In genomic region chr2:207801259-207801658, GRCh38 we compare ENCODE assay signal across 22 cellular contexts. TPM values are rescaled to one million over a fixed set of nuclear protein-coding genes. Genes with fewer than 3 reads are reported as not detected.
DNase-seq lines count a peak whose midpoint lies in the region; ATAC-seq and TF ChIP-seq lines count a peak whose summit lies in the region.
"Had no signal": no experiment of that assay in that cellular context is flagged by ENCODE, and none has a peak within 500 bp of the region (broad histone marks: within the 10 kb centered on the region; RNA-seq: fewer than 3 reads in every experiment).

No MANE protein-coding gene starts in this region.

- no peak overlapping the region for H3K27ac ChIP-seq in MM.1S (ENCODE audit: low read length)
- H3K27ac ChIP-seq: body of pancreas, esophagus squamous epithelium, SJCRH30 had no signal

- no peak overlapping the region for H3K4me3 ChIP-seq in MM.1S (ENCODE audit: low read length)
- H3K4me3 ChIP-seq: body of pancreas, esophagus squamous epithelium, mucosa of descending colon, SJCRH30 had no signal

- no peaks in the 10 kb centered on the region for H3K9me3 Mint-ChIP-seq in nephron progenitor cell
- H3K9me3 Mint-ChIP-seq: activated naive CD4-positive, alpha-beta T cell treated with anti-CD3 and anti-CD28 coated beads, Interleukin-2, amount 50 U/mL, for 72 hours; CD4-positive, alpha-beta T cell; type B pancreatic cell had no signal

- H2AFZ ChIP-seq in MM.1S (ENCODE audit: low read length): no peak overlapping the region

- H4K20me1 ChIP-seq in MM.1S (ENCODE audit: insufficient read depth, low read length): no peaks in the 10 kb centered on the region

- no peaks in the 10 kb centered on the region for H3K9me3 ChIP-seq in MM.1S (replicated peaks; ENCODE audit: insufficient read depth, low read length)
- H3K9me3 ChIP-seq: body of pancreas, esophagus squamous epithelium, mucosa of descending colon, SJCRH30 had no signal

- H3K4me2 ChIP-seq in MM.1S (ENCODE audit: low read depth, low read length): no peak overlapping the region

- no peaks in the 10 kb centered on the region for H3K4me1 ChIP-seq in MM.1S (ENCODE audit: low read length)

- DNase-seq in SKM-1 treated with dmso at 0.1 percent for 144 hours (lab: John Stamatoyannopoulos, UW; ENCODE audit: unreplicated experiment) (peak; percentile 10), SKM-1 (lab: John Stamatoyannopoulos, UW; ENCODE audit: unreplicated experiment) (no peak), NCI-H345 treated with DMSO at 0.1 percent for 48 hours (lab: John Stamatoyannopoulos, UW; ENCODE audit: unreplicated experiment) (peak; percentile 31), nephron progenitor cell (no peak), MM.1S (no peak)
- no peak for DNase-seq in effector CD4-positive, alpha-beta T cell
- DNase-seq: activated CD4-positive, alpha-beta T cell treated with anti-CD3 and anti-CD28 coated beads for 4 hours; body of pancreas; CD4-positive, alpha-beta T cell; esophagus squamous epithelium; mucosa of descending colon; NCI-H187 treated with DMSO at 0.1 percent for 48 hours; occipital lobe; SJCRH30; stimulated activated CD4-positive, alpha-beta T cell treated with anti-CD3 and anti-CD28 coated beads, Interleukin-4, amount 100 ng/mL, for 4 hours; T1000 had no signal

- no peaks in the 10 kb centered on the region for H3K79me2 ChIP-seq in MM.1S (ENCODE audit: low read length)

- peaks cover 25% of the 10 kb centered on the region for H3K27me3 Mint-ChIP-seq in nephron progenitor cell (ENCODE audit: low read depth, poor library complexity)
- H3K27me3 Mint-ChIP-seq: CD4-positive, alpha-beta T cell; type B pancreatic cell had no signal

- no peak for TF ChIP-seq CTCF in nephron progenitor cell (IDR thresholded peaks at IDR 0.05)
- no peak for TF ChIP-seq CTCF in MM.1S (IDR thresholded peaks at IDR 0.05; ENCODE audit: low read length)

- no peak overlapping the region for H3K9ac ChIP-seq in MM.1S (ENCODE audit: low read length)

- peak; percentile 52 for ATAC-seq in esophagus mucosa
- no peak for ATAC-seq in HG02588 (IDR thresholded peaks at IDR 0.05; ENCODE audit: unreplicated experiment)
- ATAC-seq: activated naive CD4-positive, alpha-beta T cell treated with anti-CD3 and anti-CD28 coated beads, Interleukin-2, amount 50 U/mL, for 72 hours; body of pancreas; HCT116; mucosa of descending colon had no signal

- no peak overlapping the region for H3K27ac Mint-ChIP-seq in nephron progenitor cell
- H3K27ac Mint-ChIP-seq: activated naive CD4-positive, alpha-beta T cell treated with anti-CD3 and anti-CD28 coated beads, Interleukin-2, amount 50 U/mL, for 72 hours; CD4-positive, alpha-beta T cell; IgD-negative memory B cell; type B pancreatic cell had no signal

- no peaks in the 10 kb centered on the region for H3K36me3 Mint-ChIP-seq in nephron progenitor cell (ENCODE audit: low read depth)
- H3K36me3 Mint-ChIP-seq: activated naive CD4-positive, alpha-beta T cell treated with anti-CD3 and anti-CD28 coated beads, Interleukin-2, amount 50 U/mL, for 72 hours; IgD-negative memory B cell; type B pancreatic cell had no signal

- H3K4me3 Mint-ChIP-seq in nephron progenitor cell: no peak overlapping the region
- H3K4me3 Mint-ChIP-seq: CD4-positive, alpha-beta T cell; IgD-negative memory B cell; type B pancreatic cell had no signal

- H3K36me3 ChIP-seq in MM.1S (replicated peaks; ENCODE audit: insufficient read depth, low read length): no peaks in the 10 kb centered on the region
- H3K36me3 ChIP-seq: esophagus squamous epithelium, SJCRH30 had no signal

- H3K9me2 ChIP-seq in MM.1S (replicated peaks; ENCODE audit: insufficient read depth, low read length): no peaks in the 10 kb centered on the region

- H3K4me1 Mint-ChIP-seq in nephron progenitor cell: peaks cover 7% of the 10 kb centered on the region

- H3F3A ChIP-seq in MM.1S (ENCODE audit: insufficient read depth, low read length): no peaks in the 10 kb centered on the region

- H3K27me3 ChIP-seq in MM.1S (replicated peaks; ENCODE audit: insufficient read depth, low read length): no peaks in the 10 kb centered on the region
- H3K27me3 ChIP-seq: body of pancreas, esophagus squamous epithelium, SJCRH30 had no signal

RNA-seq across cellular contexts. Expression of gene FZD5, which starts 31.6 kb away (rescaled TPM):
- 11.8 TPM for total RNA-seq in esophagus mucosa

Comparison
In these comparisons a context has a peak if more than half of its experiments do, and no peak if none do; other contexts are left out.
1. DNase-seq: peak in SKM-1 treated with dmso at 0.1 percent for 144 hours (single experiment) and NCI-H345 treated with DMSO at 0.1 percent for 48 hours (single experiment); none in SKM-1 (single experiment), nephron progenitor cell (single experiment), MM.1S (single experiment) and effector CD4-positive, alpha-beta T cell (single experiment).